ENCODE assay signal across 1 cellular context in genomic region chr10:132397036-132397541, GRCh38.
TF ChIP-seq lines count a peak whose summit lies in the region.

TSS of gene PWWP2B (plus strand) at chr10:132397200. CDS start at chr10:132397227, 27 bp downstream.

TF ChIP-seq in K562, 482 proteins besides CTCF, POLR2A, EP300 and RAD21 (continued from another document):
- TF ChIP-seq ZNF143 (CRISPR knock-in tag; IDR thresholded peaks at IDR 0.05) (no peak), SOX6 (IDR thresholded peaks at IDR 0.05) (no peak), ZNF644 (tag; IDR thresholded peaks at IDR 0.05; ENCODE audit: low read depth) (no peak), STAT6 (CRISPR knock-in tag; IDR thresholded peaks at IDR 0.05) (no peak), ZNF668 (CRISPR knock-in tag; IDR thresholded peaks at IDR 0.05) (no peak), ETV6 (IDR thresholded peaks at IDR 0.05; ENCODE audit: borderline replicate concordance in 1 of 2, low read depth in 2 of 2, low read length in 1 of 2) (no peak), ETV6 (CRISPR knock-in tag; IDR thresholded peaks at IDR 0.05; ENCODE audit: borderline replicate concordance) (no peak), CTCFL (IDR thresholded peaks at IDR 0.05; ENCODE audit: borderline replicate concordance, insufficient read depth, low read depth, low read length, poor library complexity, severe bottlenecking) (no peak), POLR3G (IDR thresholded peaks at IDR 0.05; ENCODE audit: extremely low read depth, insufficient read length, insufficient replicate concordance) (no peak), SP1 (CRISPR knock-in tag; IDR thresholded peaks at IDR 0.05) (no peak)
TF ChIP-seq in K562: peak in this region for 8.
